Comparison of ENCODE assay signal across 1 cellular context in the genomic region with DNA sequence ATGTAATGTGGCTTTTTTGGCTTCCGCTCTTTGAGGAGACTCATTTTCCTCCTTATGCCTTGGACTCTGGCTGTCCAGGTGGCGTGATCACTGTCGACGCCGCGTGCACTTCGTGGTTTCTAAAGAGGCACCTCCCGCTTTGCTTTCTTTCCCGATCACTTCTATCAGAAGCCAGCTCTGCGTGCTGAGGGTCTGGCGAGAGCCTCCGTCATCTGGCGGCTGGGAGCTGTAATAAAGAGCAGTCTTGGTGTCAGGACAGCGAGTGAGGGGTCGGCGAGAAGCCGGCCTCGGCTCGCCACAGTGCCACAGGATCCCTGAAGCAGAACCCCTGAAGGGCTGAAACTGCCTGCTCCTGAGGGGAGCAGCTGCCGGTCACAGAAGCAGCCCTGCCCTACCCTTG.
TF ChIP-seq lines count a peak whose summit lies in the region.

No MANE protein-coding gene starts in this region.

TF ChIP-seq in HepG2, 621 proteins besides CTCF, POLR2A, EP300 and RAD21:
- no peak for TF ChIP-seq CAMTA2 (CRISPR knock-in tag; IDR thresholded peaks at IDR 0.05; ENCODE audit: borderline replicate concordance)
- TF ChIP-seq ERF (CRISPR knock-in tag; IDR thresholded peaks at IDR 0.05) = no peak
- TF ChIP-seq, protein P1, sequence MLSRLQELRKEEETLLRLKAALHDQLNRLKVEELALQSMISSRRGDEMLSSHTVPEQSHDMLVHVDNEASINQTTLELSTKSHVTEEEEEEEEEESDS (CRISPR knock-in tag; IDR thresholded peaks at IDR 0.05; ENCODE audit: borderline replicate concordance) = no peak
- no peak for TF ChIP-seq ZNF143 (CRISPR knock-in tag; IDR thresholded peaks at IDR 0.05)
- TF ChIP-seq ZNF383 (CRISPR knock-in tag; IDR thresholded peaks at IDR 0.05; ENCODE audit: borderline replicate concordance) = no peak
- TF ChIP-seq, protein P2, sequence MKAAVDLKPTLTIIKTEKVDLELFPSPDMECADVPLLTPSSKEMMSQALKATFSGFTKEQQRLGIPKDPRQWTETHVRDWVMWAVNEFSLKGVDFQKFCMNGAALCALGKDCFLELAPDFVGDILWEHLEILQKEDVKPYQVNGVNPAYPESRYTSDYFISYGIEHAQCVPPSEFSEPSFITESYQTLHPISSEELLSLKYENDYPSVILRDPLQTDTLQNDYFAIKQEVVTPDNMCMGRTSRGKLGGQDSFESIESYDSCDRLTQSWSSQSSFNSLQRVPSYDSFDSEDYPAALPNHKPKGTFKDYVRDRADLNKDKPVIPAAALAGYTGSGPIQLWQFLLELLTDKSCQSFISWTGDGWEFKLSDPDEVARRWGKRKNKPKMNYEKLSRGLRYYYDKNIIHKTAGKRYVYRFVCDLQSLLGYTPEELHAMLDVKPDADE (CRISPR knock-in tag; IDR thresholded peaks at IDR 0.05) = no peak
- no peak for TF ChIP-seq DNMT3B (CRISPR knock-in tag; conservative IDR thresholded peaks at IDR 0.05)
- TF ChIP-seq ZNF598 (CRISPR knock-in tag; IDR thresholded peaks at IDR 0.05; ENCODE audit: borderline replicate concordance) = no peak
- no peak for TF ChIP-seq DR1 (CRISPR knock-in tag; IDR thresholded peaks at IDR 0.05)
- TF ChIP-seq, protein P3, sequence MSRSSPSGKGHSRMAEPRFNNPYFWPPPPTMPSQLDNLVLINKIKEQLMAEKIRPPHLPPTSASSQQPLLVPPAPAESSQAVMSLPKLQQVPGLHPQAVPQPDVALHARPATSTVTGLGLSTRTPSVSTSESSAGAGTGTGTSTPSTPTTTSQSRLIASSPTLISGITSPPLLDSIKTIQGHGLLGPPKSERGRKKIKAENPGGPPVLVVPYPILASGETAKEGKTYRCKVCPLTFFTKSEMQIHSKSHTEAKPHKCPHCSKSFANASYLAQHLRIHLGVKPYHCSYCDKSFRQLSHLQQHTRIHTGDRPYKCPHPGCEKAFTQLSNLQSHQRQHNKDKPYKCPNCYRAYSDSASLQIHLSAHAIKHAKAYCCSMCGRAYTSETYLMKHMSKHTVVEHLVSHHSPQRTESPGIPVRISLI (CRISPR knock-in tag; IDR thresholded peaks at IDR 0.05; ENCODE audit: borderline replicate concordance) = no peak
- TF ChIP-seq ZNF670 (CRISPR knock-in tag; IDR thresholded peaks at IDR 0.05; ENCODE audit: borderline replicate concordance) = no peak
- no peak for TF ChIP-seq ZNF17 (CRISPR knock-in tag; IDR thresholded peaks at IDR 0.05)
- TF ChIP-seq ZNF75D (CRISPR knock-in tag; IDR thresholded peaks at IDR 0.05; ENCODE audit: borderline replicate concordance) = no peak
- no peak for TF ChIP-seq SIX4 (CRISPR knock-in tag; IDR thresholded peaks at IDR 0.05)
- TF ChIP-seq, protein P4, sequence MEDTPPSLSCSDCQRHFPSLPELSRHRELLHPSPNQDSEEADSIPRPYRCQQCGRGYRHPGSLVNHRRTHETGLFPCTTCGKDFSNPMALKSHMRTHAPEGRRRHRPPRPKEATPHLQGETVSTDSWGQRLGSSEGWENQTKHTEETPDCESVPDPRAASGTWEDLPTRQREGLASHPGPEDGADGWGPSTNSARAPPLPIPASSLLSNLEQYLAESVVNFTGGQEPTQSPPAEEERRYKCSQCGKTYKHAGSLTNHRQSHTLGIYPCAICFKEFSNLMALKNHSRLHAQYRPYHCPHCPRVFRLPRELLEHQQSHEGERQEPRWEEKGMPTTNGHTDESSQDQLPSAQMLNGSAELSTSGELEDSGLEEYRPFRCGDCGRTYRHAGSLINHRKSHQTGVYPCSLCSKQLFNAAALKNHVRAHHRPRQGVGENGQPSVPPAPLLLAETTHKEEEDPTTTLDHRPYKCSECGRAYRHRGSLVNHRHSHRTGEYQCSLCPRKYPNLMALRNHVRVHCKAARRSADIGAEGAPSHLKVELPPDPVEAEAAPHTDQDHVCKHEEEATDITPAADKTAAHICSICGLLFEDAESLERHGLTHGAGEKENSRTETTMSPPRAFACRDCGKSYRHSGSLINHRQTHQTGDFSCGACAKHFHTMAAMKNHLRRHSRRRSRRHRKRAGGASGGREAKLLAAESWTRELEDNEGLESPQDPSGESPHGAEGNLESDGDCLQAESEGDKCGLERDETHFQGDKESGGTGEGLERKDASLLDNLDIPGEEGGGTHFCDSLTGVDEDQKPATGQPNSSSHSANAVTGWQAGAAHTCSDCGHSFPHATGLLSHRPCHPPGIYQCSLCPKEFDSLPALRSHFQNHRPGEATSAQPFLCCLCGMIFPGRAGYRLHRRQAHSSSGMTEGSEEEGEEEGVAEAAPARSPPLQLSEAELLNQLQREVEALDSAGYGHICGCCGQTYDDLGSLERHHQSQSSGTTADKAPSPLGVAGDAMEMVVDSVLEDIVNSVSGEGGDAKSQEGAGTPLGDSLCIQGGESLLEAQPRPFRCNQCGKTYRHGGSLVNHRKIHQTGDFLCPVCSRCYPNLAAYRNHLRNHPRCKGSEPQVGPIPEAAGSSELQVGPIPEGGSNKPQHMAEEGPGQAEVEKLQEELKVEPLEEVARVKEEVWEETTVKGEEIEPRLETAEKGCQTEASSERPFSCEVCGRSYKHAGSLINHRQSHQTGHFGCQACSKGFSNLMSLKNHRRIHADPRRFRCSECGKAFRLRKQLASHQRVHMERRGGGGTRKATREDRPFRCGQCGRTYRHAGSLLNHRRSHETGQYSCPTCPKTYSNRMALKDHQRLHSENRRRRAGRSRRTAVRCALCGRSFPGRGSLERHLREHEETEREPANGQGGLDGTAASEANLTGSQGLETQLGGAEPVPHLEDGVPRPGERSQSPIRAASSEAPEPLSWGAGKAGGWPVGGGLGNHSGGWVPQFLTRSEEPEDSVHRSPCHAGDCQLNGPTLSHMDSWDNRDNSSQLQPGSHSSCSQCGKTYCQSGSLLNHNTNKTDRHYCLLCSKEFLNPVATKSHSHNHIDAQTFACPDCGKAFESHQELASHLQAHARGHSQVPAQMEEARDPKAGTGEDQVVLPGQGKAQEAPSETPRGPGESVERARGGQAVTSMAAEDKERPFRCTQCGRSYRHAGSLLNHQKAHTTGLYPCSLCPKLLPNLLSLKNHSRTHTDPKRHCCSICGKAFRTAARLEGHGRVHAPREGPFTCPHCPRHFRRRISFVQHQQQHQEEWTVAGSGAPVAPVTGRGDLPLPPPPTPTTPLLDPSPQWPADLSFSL (CRISPR knock-in tag; IDR thresholded peaks at IDR 0.05) = no peak
- TF ChIP-seq, protein P5, sequence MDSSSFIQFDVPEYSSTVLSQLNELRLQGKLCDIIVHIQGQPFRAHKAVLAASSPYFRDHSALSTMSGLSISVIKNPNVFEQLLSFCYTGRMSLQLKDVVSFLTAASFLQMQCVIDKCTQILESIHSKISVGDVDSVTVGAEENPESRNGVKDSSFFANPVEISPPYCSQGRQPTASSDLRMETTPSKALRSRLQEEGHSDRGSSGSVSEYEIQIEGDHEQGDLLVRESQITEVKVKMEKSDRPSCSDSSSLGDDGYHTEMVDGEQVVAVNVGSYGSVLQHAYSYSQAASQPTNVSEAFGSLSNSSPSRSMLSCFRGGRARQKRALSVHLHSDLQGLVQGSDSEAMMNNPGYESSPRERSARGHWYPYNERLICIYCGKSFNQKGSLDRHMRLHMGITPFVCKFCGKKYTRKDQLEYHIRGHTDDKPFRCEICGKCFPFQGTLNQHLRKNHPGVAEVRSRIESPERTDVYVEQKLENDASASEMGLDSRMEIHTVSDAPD (CRISPR knock-in tag; IDR thresholded peaks at IDR 0.05) = no peak
- no peak for TF ChIP-seq GATAD1 (CRISPR knock-in tag; IDR thresholded peaks at IDR 0.05)
- TF ChIP-seq, protein P6, sequence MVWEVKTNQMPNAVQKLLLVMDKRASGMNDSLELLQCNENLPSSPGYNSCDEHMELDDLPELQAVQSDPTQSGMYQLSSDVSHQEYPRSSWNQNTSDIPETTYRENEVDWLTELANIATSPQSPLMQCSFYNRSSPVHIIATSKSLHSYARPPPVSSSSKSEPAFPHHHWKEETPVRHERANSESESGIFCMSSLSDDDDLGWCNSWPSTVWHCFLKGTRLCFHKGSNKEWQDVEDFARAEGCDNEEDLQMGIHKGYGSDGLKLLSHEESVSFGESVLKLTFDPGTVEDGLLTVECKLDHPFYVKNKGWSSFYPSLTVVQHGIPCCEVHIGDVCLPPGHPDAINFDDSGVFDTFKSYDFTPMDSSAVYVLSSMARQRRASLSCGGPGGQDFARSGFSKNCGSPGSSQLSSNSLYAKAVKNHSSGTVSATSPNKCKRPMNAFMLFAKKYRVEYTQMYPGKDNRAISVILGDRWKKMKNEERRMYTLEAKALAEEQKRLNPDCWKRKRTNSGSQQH (CRISPR knock-in tag; IDR thresholded peaks at IDR 0.05; ENCODE audit: low read depth) = no peak
- TF ChIP-seq HNRNPLL (IDR thresholded peaks at IDR 0.05; ENCODE audit: low read depth, low read length, poor library complexity, severe bottlenecking) = no peak
- TF ChIP-seq REL (CRISPR knock-in tag; conservative IDR thresholded peaks at IDR 0.05) = no peak
